Comparison of ENCODE assay signal across 13 cellular contexts in the genomic region with DNA sequence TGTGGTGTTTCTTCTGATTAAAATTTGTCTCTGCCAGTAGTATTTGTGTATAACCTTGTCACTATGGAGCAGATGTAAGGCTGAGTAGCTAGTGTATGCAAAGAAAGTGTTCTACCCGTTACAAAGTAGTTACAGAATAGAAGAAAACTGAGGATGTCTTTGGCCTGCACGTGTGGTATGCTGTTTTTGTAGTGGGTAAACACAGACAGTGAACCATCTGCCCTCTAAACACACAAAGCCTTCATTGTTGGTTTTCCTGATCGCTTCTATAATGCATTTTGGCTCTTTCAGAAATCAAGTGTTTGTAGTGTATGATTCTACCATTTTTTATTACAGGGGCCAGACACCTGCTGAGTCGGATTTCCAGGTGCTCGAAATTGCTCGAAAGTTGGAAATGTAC.
DNase-seq lines count a peak whose midpoint lies in the region; ATAC-seq, FAIRE-seq and TF ChIP-seq lines count a peak whose summit lies in the region.
"Had no signal": no experiment of that assay in that cellular context is flagged by ENCODE, and none has a peak within 500 bp of the region (broad histone marks: within the 10 kb centered on the region; RNA-seq: fewer than 3 reads in every experiment).

No MANE protein-coding gene starts in this region.

- H3K27me3 ChIP-seq in tibial artery = no peaks in the 10 kb centered on the region

- peak; percentile 61 for DNase-seq in DMS79 (lab: John Stamatoyannopoulos, UW)
- peak; percentile 41 for DNase-seq in NCI-H187 treated with DMSO at 0.1 percent for 48 hours (lab: John Stamatoyannopoulos, UW)
- peak; percentile 79 for DNase-seq in NCI-H69 (lab: John Stamatoyannopoulos, UW)
- DNase-seq in mucosa of descending colon = no peak
- no peak for DNase-seq in cerebellar nuclear complex (lab: John Stamatoyannopoulos, UW)
- no peak for DNase-seq in tibial artery
- no peak for DNase-seq in HTR-8/SVneo (ENCODE audit: insufficient read length, low spot score)
- DNase-seq: activated CD4-positive, alpha-beta T cell treated with anti-CD3 and anti-CD28 coated beads, Interleukin-2, amount 50 U/mL, for 1 hour; aorta; kidney glomerular epithelial cell; right cardiac atrium had no signal

- H3K4me3 ChIP-seq in mucosa of descending colon = no peak overlapping the region
- no peak overlapping the region for H3K4me3 ChIP-seq in tibial artery

- TF ChIP-seq CTCF in mucosa of descending colon (IDR thresholded peaks at IDR 0.05) (no peak), tibial artery (IDR thresholded peaks at IDR 0.05) (no peak)

- ATAC-seq in mucosa of descending colon (peak; percentile 62), HG02763 (IDR thresholded peaks at IDR 0.05; ENCODE audit: unreplicated experiment) (no peak)
- ATAC-seq: right cardiac atrium had no signal

- no peak overlapping the region for H3K27ac ChIP-seq in tibial artery
- H3K27ac ChIP-seq: RWPE1 had no signal

- H3K36me3 ChIP-seq in mucosa of descending colon (ENCODE audit: low read depth) (peaks cover 9% of the 10 kb centered on the region), tibial artery (peaks cover 49 to 95% (median 90%) of the 10 kb centered on the region in 3 donors)

- FAIRE-seq in HTR-8/SVneo (lab: Jason Lieb, UNC) = no peak

- H3K9me3 ChIP-seq in mucosa of descending colon (no peaks in the 10 kb centered on the region), tibial artery (no peaks in the 10 kb centered on the region)

- H3K4me1 ChIP-seq in mucosa of descending colon (ENCODE audit: low read depth) (no peaks in the 10 kb centered on the region), tibial artery (no peaks in the 10 kb centered on the region)

- intact Hi-C loops in mucosa of descending colon (cut with DNase I, micrococcal nuclease) (no loop called here), tibial artery (cut with DNase I; ENCODE audit: low total_unique reads) (no loop called here)

Comparison
In these comparisons a context has a peak if more than half of its experiments do, and no peak if none do; other contexts are left out.
1. DNase-seq: peak in DMS79 (single experiment), NCI-H187 treated with DMSO at 0.1 percent for 48 hours (single experiment) and NCI-H69 (single experiment); none in mucosa of descending colon (0 of 3), cerebellar nuclear complex (0 of 2), tibial artery (0 of 2) and HTR-8/SVneo (single experiment).